ENCODE assay signal across 23 cellular contexts in genomic region chr9:123099548-123099947, GRCh38.
"Had no signal": no experiment of that assay in that cellular context is flagged by ENCODE, and none has a peak within 500 bp of the region (broad histone marks: within the 10 kb centered on the region; RNA-seq: fewer than 3 reads in every experiment).

No MANE protein-coding gene starts in this region.

- H3K27me3 ChIP-seq: foreskin keratinocyte, heart right ventricle, pancreas, suprapubic skin, tibial artery had no signal

- H3K9me3 Mint-ChIP-seq: activated naive CD4-positive, alpha-beta T cell treated with anti-CD3 and anti-CD28 coated beads, Interleukin-2, amount 50 U/mL, for 24 hours; activated T-helper 2 cell treated with anti-CD3 and anti-CD28 coated beads, Interferon-gamma antibody, Interleukin-2, Interleukin-4, amounts not matched to agents 10 μg/mL and 5 μg/mL and 100 μg/mL, durations not matched to agents 14 hours and 24 hours and 36 hours; naive thymus-derived CD4-positive, alpha-beta T cell had no signal

- H3K4me1 Mint-ChIP-seq: activated naive CD4-positive, alpha-beta T cell treated with anti-CD3 and anti-CD28 coated beads, Interleukin-2, amount 50 U/mL, for 24 hours; naive thymus-derived CD4-positive, alpha-beta T cell had no signal

- FAIRE-seq: endothelial cell of umbilical vein, islet of Langerhans, pancreas had no signal

- H3K36me3 Mint-ChIP-seq: activated naive CD4-positive, alpha-beta T cell treated with anti-CD3 and anti-CD28 coated beads, Interleukin-2, amount 50 U/mL, for 24 hours had no signal

- H3K4me3 ChIP-seq: coronary artery, heart right ventricle, left ventricle myocardium inferior, pancreas, psoas muscle, suprapubic skin, tibial artery had no signal

- H3K27ac Mint-ChIP-seq: activated naive CD4-positive, alpha-beta T cell treated with anti-CD3 and anti-CD28 coated beads, Interleukin-2, amount 50 U/mL, for 24 hours; activated T-helper 2 cell treated with anti-CD3 and anti-CD28 coated beads, Interferon-gamma antibody, Interleukin-2, Interleukin-4, amounts not matched to agents 10 μg/mL and 5 μg/mL and 100 μg/mL, durations not matched to agents 14 hours and 24 hours and 36 hours had no signal

- H3K4me3 Mint-ChIP-seq: activated naive CD4-positive, alpha-beta T cell treated with anti-CD3 and anti-CD28 coated beads, Interleukin-2, amount 50 U/mL, for 24 hours; naive thymus-derived CD4-positive, alpha-beta T cell had no signal

- H3K27me3 Mint-ChIP-seq: activated naive CD4-positive, alpha-beta T cell treated with anti-CD3 and anti-CD28 coated beads, Interleukin-2, amount 50 U/mL, for 24 hours; naive thymus-derived CD4-positive, alpha-beta T cell had no signal

- H3K9me3 ChIP-seq: heart right ventricle, left ventricle myocardium inferior, pancreas, psoas muscle, suprapubic skin, tibial artery had no signal

- ATAC-seq: activated CD4-positive, CD25-positive, alpha-beta regulatory T cell treated with anti-CD3 and anti-CD28 coated beads, Interleukin-2, amount 50 U/mL, for 24 hours; esophagus mucosa; foreskin keratinocyte; heart right ventricle; naive thymus-derived CD4-positive, alpha-beta T cell; psoas muscle had no signal

- H3K4me1 ChIP-seq: foreskin keratinocyte, left ventricle myocardium inferior, pancreas, psoas muscle, suprapubic skin had no signal

- DNase-seq: activated CD4-positive, alpha-beta T cell treated with anti-CD3 and anti-CD28 coated beads for 48 hours; activated CD4-positive, alpha-beta T cell treated with anti-CD3 and anti-CD28 coated beads, Interleukin-2, amount 50 U/mL, for 48 hours; activated CD8-positive, alpha-beta memory T cell treated with anti-CD3 and anti-CD28 coated beads, Interleukin-2, amount 50 U/mL, for 48 hours; activated T-cell treated with anti-CD3 and anti-CD28 coated beads, Interleukin-2, amount 50 U/mL, for 48 hours; foreskin keratinocyte; heart right ventricle; left ventricle myocardium inferior; naive thymus-derived CD4-positive, alpha-beta T cell; pancreas; psoas muscle; stimulated activated CD4-positive, alpha-beta T cell treated with anti-CD3 and anti-CD28 coated beads, Interleukin-15, amount 100 ng/mL, for 24 hours; stimulated activated CD4-positive, alpha-beta T cell treated with anti-CD3 and anti-CD28 coated beads, Interleukin-2, amount 100 ng/mL, for 24 hours; stimulated activated naive CD4-positive, alpha-beta T cell; T-helper 1 cell; tibial artery had no signal

- H3K27ac ChIP-seq: foreskin keratinocyte, heart right ventricle, left ventricle myocardium inferior, pancreas, psoas muscle, suprapubic skin, tibial artery had no signal
